ENCODE assay signal across 22 cellular contexts in the genomic region with DNA sequence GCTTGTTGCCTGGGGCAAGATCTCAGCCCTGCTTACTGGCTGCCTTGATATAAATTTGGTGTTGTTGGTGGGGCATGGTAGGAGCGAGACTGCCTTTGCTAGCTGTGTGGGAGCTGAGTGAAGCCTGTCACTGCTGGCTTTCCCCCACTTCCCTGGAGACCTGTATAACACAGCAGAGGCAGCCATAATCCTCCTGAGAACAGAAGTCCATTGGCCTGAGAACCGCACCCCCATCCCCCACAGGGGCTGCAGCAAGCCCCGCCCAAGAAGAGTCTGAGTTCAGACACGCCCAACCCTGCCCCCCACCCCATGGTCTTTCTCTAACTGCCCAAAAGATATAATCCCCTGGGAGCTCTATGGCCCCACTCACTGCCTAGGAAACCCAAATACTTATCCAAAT. TPM values are rescaled to one million over a fixed set of nuclear protein-coding genes. Genes with fewer than 3 reads are reported as not detected.
DNase-seq lines count a peak whose midpoint lies in the region; ATAC-seq, FAIRE-seq and TF ChIP-seq lines count a peak whose summit lies in the region.
"Had no signal": no experiment of that assay in that cellular context is flagged by ENCODE, and none has a peak within 500 bp of the region (broad histone marks: within the 10 kb centered on the region; RNA-seq: fewer than 3 reads in every experiment).

No MANE protein-coding gene starts in this region.

- H4K91ac ChIP-seq in H1 (replicated peaks; ENCODE audit: insufficient read length, low read length), result no peak overlapping the region

- CTCF ChIA-PET in H1 (lab: Charles Lee; ENCODE audit: partially characterized antibody), result interaction anchor here (1.2 to 1.8 kb wide), 2 partner anchors 34 to 55 kb away, joined by 3 to 5 read pairs; no protein-coding TSS in a partner anchor

- H3K4me2 ChIP-seq in H1 (ENCODE audit: insufficient read depth in 1 of 2, low read depth in 2 of 2, low read length in 2 of 2), result no peak overlapping the region

- H3K9ac ChIP-seq in H1 (replicated peaks in 1 of 4; ENCODE audit: extremely low read depth in 1 of 4, low read depth in 3 of 4, low read length in 3 of 4), result no peak overlapping the region

- peaks cover 8% of the 10 kb centered on the region; the same call in 1 of the 2 replicates for H3K4me1 ChIP-seq in BE2C
- H3K4me1 ChIP-seq in H1 (replicated peaks in 1 of 4; ENCODE audit: control insufficient read depth in 3 of 4, insufficient read depth in 4 of 4, low read length in 3 of 4), result peaks cover 0 to 3% (median 0%) of the 10 kb centered on the region in 4 experiments; a peak in 1 of 7 replicates

- POLR2A ChIA-PET in H1 (lab: Charles Lee; ENCODE audit: partially characterized antibody), result no interaction called here

- H3K18ac ChIP-seq in H1 (ENCODE audit: extremely low read depth, low read length), result no peak overlapping the region

- H3K56ac ChIP-seq in H1 (replicated peaks; ENCODE audit: insufficient read length, low read depth, low read length), result no peak overlapping the region

- H4K20me1 ChIP-seq in H1 (replicated peaks in 1 of 2; ENCODE audit: control insufficient read depth in 1 of 2, insufficient read depth in 2 of 2, low read length in 2 of 2), result no peaks in the 10 kb centered on the region

- no peak overlapping the region for H3K27ac ChIP-seq in H1 (ENCODE audit: low read depth, low read length)

- TF ChIP-seq RAD21 in H1 (IDR thresholded peaks at IDR 0.05 in 1 of 2, conservative IDR thresholded peaks at IDR 0.05 in 1 of 2; ENCODE audit: low read depth in 2 of 2, low read length in 2 of 2), result no peak

- H2AK5ac ChIP-seq in H1 (ENCODE audit: low read depth, low read length), result no peak overlapping the region

- no peak overlapping the region for H2BK12ac ChIP-seq in H1 (ENCODE audit: low read depth, low read length)

- ATAC-seq in GM19351 (IDR thresholded peaks at IDR 0.05; ENCODE audit: unreplicated experiment) (no peak), GM21825 (IDR thresholded peaks at IDR 0.05; ENCODE audit: unreplicated experiment) (no peak)
- ATAC-seq: Right ventricle myocardium inferior had no signal

- H2BK15ac ChIP-seq in H1 (ENCODE audit: low read length), result no peak overlapping the region

- no peak overlapping the region for H4K8ac ChIP-seq in H1 (ENCODE audit: extremely low read depth, insufficient read depth, low read length)

- no peak overlapping the region for H3K4ac ChIP-seq in H1 (replicated peaks; ENCODE audit: insufficient read length, low read depth, low read length)

- H4K5ac ChIP-seq in H1 (ENCODE audit: insufficient read length, low read depth, low read length), result no peak overlapping the region

- H3K23ac ChIP-seq in H1 (ENCODE audit: insufficient read length), result no peak overlapping the region

- H2BK20ac ChIP-seq in H1 (ENCODE audit: low read length), result no peak overlapping the region

- H2BK120ac ChIP-seq in H1 (replicated peaks; ENCODE audit: low read depth, low read length), result no peak overlapping the region

- no peak for TF ChIP-seq POLR2A in H1 (IDR thresholded peaks at IDR 0.05; ENCODE audit: control extremely low read depth in 1 of 2, low read depth in 2 of 2, low read length in 2 of 2)

- FAIRE-seq in HTR-8/SVneo (lab: Jason Lieb, UNC) (peak; percentile 69), H1 (lab: Jason Lieb, UNC) (no peak)

- peak overlapping the region; percentile 7; the same call in 1 of the 2 replicates for H2AFZ ChIP-seq in H1 (ENCODE audit: low read length)

- peak; percentile 24 for DNase-seq in BE2C
- DNase-seq in HTR-8/SVneo (ENCODE audit: insufficient read length, low spot score), result no peak
- DNase-seq in OCI-M1 (lab: John Stamatoyannopoulos, UW), result peak; percentile 5
- DNase-seq in H1 (ENCODE audit: low read depth in 1 of 2, low spot score in 2 of 2), result no peak
- DNase-seq in GM19238 (ENCODE audit: insufficient read length, low spot score), result no peak
- DNase-seq in epidermal melanocyte (ENCODE audit: insufficient read length, low spot score), result no peak
- DNase-seq: 8988T; AML-193; GDM1; GOT3; MM.1S; NCI-H1092; NCI-H1436; NCI-H187 treated with DMSO at 0.1 percent for 48 hours; NCI-H2107; NCI-H446 treated with DMSO at 0.1 percent for 48 hours; NCI-H526 treated with DMSO at 0.1 percent for 48 hours; NK-92 treated with Interleukin-12 subunit alpha and Interleukin-12 subunit beta, amount 100 ng/mL, for 24 hours had no signal

- WGBS in H1 (ENCODE audit: extremely low coverage in 1 of 2, insufficient coverage in 1 of 2, insufficient read length in 1 of 2, insufficient replicate concordance in 2 of 2, low coverage in 1 of 2, low lambda C conversion rate in 2 of 2, missing lambda C conversion rate in 1 of 2), 2 experiments, result 100% methylated on average over 4 of the region's 4 CpGs; no CpG with 5 or more reads in 1 of the 2 experiments

- no peaks in the 10 kb centered on the region for H3K79me2 ChIP-seq in H1 (ENCODE audit: control insufficient read depth in 1 of 2, insufficient read depth in 2 of 2, low read length in 2 of 2)

- no peak overlapping the region for H2BK5ac ChIP-seq in H1 (ENCODE audit: low read depth, low read length)

- TF ChIP-seq CTCF in BE2C (IDR thresholded peaks at IDR 0.05; ENCODE audit: low read depth, low read length) (no peak), H1 (IDR thresholded peaks at IDR 0.05; ENCODE audit: control extremely low read depth in 1 of 3, insufficient read depth in 1 of 3, low read depth in 1 of 3, low read length in 3 of 3) (no peak)

- no peaks in the 10 kb centered on the region; the same call in 1 of the 2 replicates for H3K9me3 ChIP-seq in BE2C
- no peaks in the 10 kb centered on the region for H3K9me3 ChIP-seq in H1 (ENCODE audit: insufficient read depth in 2 of 2, low read depth in 1 of 2, low read length in 1 of 2)

- H3K23me2 ChIP-seq in H1 (ENCODE audit: low read depth, low read length), result no peaks in the 10 kb centered on the region; the same call in 1 of the 2 replicates

- TF ChIP-seq EP300 in H1 (IDR thresholded peaks at IDR 0.05; ENCODE audit: borderline replicate concordance in 1 of 2, low read depth in 2 of 2, low read length in 2 of 2), result no peak

- H3K27me3 ChIP-seq in BE2C, result no peaks in the 10 kb centered on the region
- no peaks in the 10 kb centered on the region for H3K27me3 ChIP-seq in H1 (replicated peaks in 1 of 4; ENCODE audit: control insufficient read depth in 3 of 4, extremely low read depth in 1 of 4, insufficient read depth in 3 of 4, low read length in 3 of 4)

- H3K4me3 ChIP-seq in BE2C (ENCODE audit: low read depth, low read length) (no peak overlapping the region), H1 (ENCODE audit: extremely low read depth in 1 of 4, insufficient read depth in 2 of 4, low read depth in 3 of 4, low read length in 4 of 4) (no peak overlapping the region)

- H3K36me3 ChIP-seq in BE2C, result no peaks in the 10 kb centered on the region
- H3K36me3 ChIP-seq in H1 (ENCODE audit: control insufficient read depth in 2 of 4, insufficient read depth in 4 of 4, low read length in 3 of 4), result no peaks in the 10 kb centered on the region; a peak in 1 of 8 replicates

- no peaks in the 10 kb centered on the region for H3K79me1 ChIP-seq in H1 (ENCODE audit: low read depth, low read length)

- H3K14ac ChIP-seq in H1 (ENCODE audit: insufficient read length), result no peak overlapping the region

TF ChIP-seq in H1, 55 proteins besides CTCF, POLR2A, EP300 and RAD21:
- no peak for TF ChIP-seq KDM1A (IDR thresholded peaks at IDR 0.05; ENCODE audit: borderline replicate concordance, low read length)
- TF ChIP-seq, protein P1, sequence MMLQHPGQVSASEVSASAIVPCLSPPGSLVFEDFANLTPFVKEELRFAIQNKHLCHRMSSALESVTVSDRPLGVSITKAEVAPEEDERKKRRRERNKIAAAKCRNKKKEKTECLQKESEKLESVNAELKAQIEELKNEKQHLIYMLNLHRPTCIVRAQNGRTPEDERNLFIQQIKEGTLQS (IDR thresholded peaks at IDR 0.05; ENCODE audit: insufficient read depth, low read depth, low read length), result no peak
- no peak for TF ChIP-seq CBX5 (IDR thresholded peaks at IDR 0.05; ENCODE audit: low read depth, low read length)
- no peak for TF ChIP-seq NANOG (IDR thresholded peaks at IDR 0.05; ENCODE audit: insufficient read depth, low read depth, low read length, poor library complexity, severe bottlenecking)
- no peak for TF ChIP-seq JUND (IDR thresholded peaks at IDR 0.05; ENCODE audit: low read length)
- no peak for TF ChIP-seq NRF1 (IDR thresholded peaks at IDR 0.05; ENCODE audit: low read depth, low read length)
- no peak for TF ChIP-seq MAFK (IDR thresholded peaks at IDR 0.05; ENCODE audit: low read depth, low read length)
- TF ChIP-seq ASH2L (IDR thresholded peaks at IDR 0.05; ENCODE audit: low read length), result no peak
- TF ChIP-seq, protein P2, sequence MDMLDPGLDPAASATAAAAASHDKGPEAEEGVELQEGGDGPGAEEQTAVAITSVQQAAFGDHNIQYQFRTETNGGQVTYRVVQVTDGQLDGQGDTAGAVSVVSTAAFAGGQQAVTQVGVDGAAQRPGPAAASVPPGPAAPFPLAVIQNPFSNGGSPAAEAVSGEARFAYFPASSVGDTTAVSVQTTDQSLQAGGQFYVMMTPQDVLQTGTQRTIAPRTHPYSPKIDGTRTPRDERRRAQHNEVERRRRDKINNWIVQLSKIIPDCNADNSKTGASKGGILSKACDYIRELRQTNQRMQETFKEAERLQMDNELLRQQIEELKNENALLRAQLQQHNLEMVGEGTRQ (IDR thresholded peaks at IDR 0.05; ENCODE audit: low read length), result no peak
- TF ChIP-seq CBX8 (IDR thresholded peaks at IDR 0.05; ENCODE audit: borderline replicate concordance, low read depth, low read length), result no peak
- no peak for TF ChIP-seq KDM5A (IDR thresholded peaks at IDR 0.05; ENCODE audit: low read length)
- TF ChIP-seq, protein P3, sequence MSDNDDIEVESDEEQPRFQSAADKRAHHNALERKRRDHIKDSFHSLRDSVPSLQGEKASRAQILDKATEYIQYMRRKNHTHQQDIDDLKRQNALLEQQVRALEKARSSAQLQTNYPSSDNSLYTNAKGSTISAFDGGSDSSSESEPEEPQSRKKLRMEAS (IDR thresholded peaks at IDR 0.05), result no peak
- no peak for TF ChIP-seq SIX5 (IDR thresholded peaks at IDR 0.05; ENCODE audit: low read depth, low read length)

RNA-seq across cellular contexts. Expression of a gene that starts 39.2 kb away (rescaled TPM):
- 11.2 TPM for polyA plus RNA-seq in BE2C (2012; ENCODE audit: insufficient read depth, insufficient read length, low read depth)
- total RNA-seq in H1 (2021; fragmentation: NEBNext Ultra II Directional; extraction: Animal tissue kit (Norgen Biotek cat#: 25700)), result 33.3 and 33.5 TPM in 2 replicates
- polyA plus RNA-seq in H1 (2011; rRNA removed), result 13.1 and 22.2 TPM in 2 replicates
- polyA plus RNA-seq in H1 (2011; cell fraction: cytosol; rRNA removed), result 18.4 TPM
- polyA plus RNA-seq in H1 (2011; cell fraction: nucleus; rRNA removed), result 17.7 TPM
- 12.0 to 26.0 TPM (median 19.3 TPM) in 4 replicates for polyA plus RNA-seq in H1 (2012, experiment 1 of 2)
- polyA plus RNA-seq in H1 (2012, experiment 2 of 2), result 2.1 TPM
- polyA plus RNA-seq in H1 (2013, experiment 1 of 2), result 13.9 TPM
- polyA plus RNA-seq in H1 (2013, experiment 2 of 2), result 14.8 TPM
- polyA minus RNA-seq in H1 (2011; rRNA and poly(A)+ RNA removed), result 50.9 and 68.5 TPM in 2 replicates
- 26.9 TPM for polyA minus RNA-seq in H1 (2011; cell fraction: cytosol; rRNA and poly(A)+ RNA removed)
- 56.7 TPM for polyA minus RNA-seq in H1 (2011; cell fraction: nucleus; rRNA and poly(A)+ RNA removed)
- polyA plus RNA-seq: CD14-positive monocyte had no signal

Comparison
In these comparisons a context has a peak if more than half of its experiments do, and no peak if none do; other contexts are left out.
1. DNase-seq: peak in BE2C (single experiment) and OCI-M1 (single experiment); none in HTR-8/SVneo (single experiment), H1 (0 of 2), GM19238 (single experiment) and epidermal melanocyte (single experiment).